1 cellular context compared by ENCODE assay signal in genomic region chr1:40029608-40030007, GRCh38.
TF ChIP-seq lines count a peak whose summit lies in the region.

No MANE protein-coding gene starts in this region.

TF ChIP-seq in H1, 55 proteins besides CTCF, POLR2A, EP300 and RAD21:
- TF ChIP-seq ATF2 (IDR thresholded peaks at IDR 0.05; ENCODE audit: low read length) (no peak), JUN (IDR thresholded peaks at IDR 0.05; ENCODE audit: low read depth, low read length) (no peak), JUND (IDR thresholded peaks at IDR 0.05; ENCODE audit: low read length) (no peak), SP2 (IDR thresholded peaks at IDR 0.05; ENCODE audit: low read length) (no peak), CEBPB (IDR thresholded peaks at IDR 0.05; ENCODE audit: low read depth, low read length) (no peak), EZH2 (IDR thresholded peaks at IDR 0.05; ENCODE audit: low read depth, low read length, severe bottlenecking) (no peak), CREB1 (IDR thresholded peaks at IDR 0.05) (no peak), ASH2L (IDR thresholded peaks at IDR 0.05; ENCODE audit: low read length) (no peak), EGR1 (IDR thresholded peaks at IDR 0.05; ENCODE audit: borderline replicate concordance, low read depth, low read length) (no peak), CHD1 (IDR thresholded peaks at IDR 0.05; ENCODE audit: low read depth, low read length) (no peak), RNF2 (IDR thresholded peaks at IDR 0.05; ENCODE audit: borderline replicate concordance, low read depth, low read length, missing control alignments, poor library complexity, severe bottlenecking) (no peak)
